Comparison of ENCODE assay signal across 13 cellular contexts in the genomic region with DNA sequence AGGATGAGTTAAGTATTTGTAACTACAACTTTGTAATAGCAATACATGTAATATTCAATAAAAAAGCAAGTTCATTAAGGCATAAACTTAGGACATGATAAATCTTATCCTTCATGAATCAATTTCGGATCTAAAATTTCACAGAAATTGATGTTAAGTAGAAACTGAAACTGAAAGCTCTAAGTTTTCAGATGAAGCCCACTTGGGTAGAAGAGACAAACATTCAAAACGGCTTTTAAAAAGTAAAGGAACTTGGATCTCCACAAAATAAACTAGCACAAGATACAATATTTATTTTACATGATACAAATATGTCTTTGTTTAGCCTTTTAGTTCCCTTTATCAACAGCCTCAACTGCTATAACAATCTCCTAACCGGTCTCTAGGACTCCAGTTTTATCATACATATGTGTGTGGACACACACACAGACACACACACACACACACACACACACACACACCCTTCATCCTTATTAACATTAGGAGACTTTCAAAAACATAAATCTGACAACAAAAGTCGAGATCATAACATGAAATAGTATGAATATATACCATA.
A peak's percentile ranks its signal among the peaks of the same experiment; 100 is the strongest.
DNase-seq lines count a peak whose midpoint lies in the region; ATAC-seq, FAIRE-seq and TF ChIP-seq lines count a peak whose summit lies in the region.
"Had no signal": no experiment of that assay in that cellular context is flagged by ENCODE, and none has a peak within 500 bp of the region (broad histone marks: within the 10 kb centered on the region; RNA-seq: fewer than 3 reads in every experiment).

No MANE protein-coding gene starts in this region.

- TF ChIP-seq RAD21 in K562 (CRISPR knock-in tag; conservative IDR thresholded peaks at IDR 0.05 in 1 of 2, IDR thresholded peaks at IDR 0.05 in 1 of 2) = no peak

- no peak overlapping the region for H3K9ac ChIP-seq in K562 (ENCODE audit: insufficient read depth in 1 of 2, low read depth in 2 of 2, low read length in 2 of 2)

- DNase-seq in GM12892 (ENCODE audit: insufficient read length) (no peak), K562 (ENCODE audit: extremely low read depth in 1 of 4, low spot score in 3 of 4) (no peak), lung (ENCODE audit: low spot score) (no peak), NCI-H2029 (lab: John Stamatoyannopoulos, UW) (no peak), iPS-NIHi7 (ENCODE audit: extremely low spot score) (no peak), HPDE6-E6E7 (ENCODE audit: extremely low spot score) (no peak), NCI-H82 (lab: John Stamatoyannopoulos, UW) (no peak)
- DNase-seq: SIG-M5; stimulated activated CD4-positive, alpha-beta T cell treated with anti-CD3 and anti-CD28 coated beads, Interleukin-12 subunit alpha, Interleukin-12 subunit beta, amount 100 ng/mL, for 4 hours had no signal

- H3K27ac ChIP-seq in K562 (ENCODE audit: extremely low read depth, low read depth, low read length) (no peak overlapping the region), lung (ENCODE audit: low read depth in 1 of 2, low read length in 1 of 2) (no peak overlapping the region)
- H3K27ac ChIP-seq: C4-2B, cardiac muscle cell had no signal

- no peaks in the 10 kb centered on the region for H3K27me3 ChIP-seq in K562 (ENCODE audit: control insufficient read depth in 2 of 2, insufficient read depth in 2 of 2, low read length in 2 of 2)
- no peaks in the 10 kb centered on the region for H3K27me3 ChIP-seq in lung (ENCODE audit: control insufficient read depth, insufficient read depth)
- H3K27me3 ChIP-seq: cardiac muscle cell had no signal

- H3K4me1 ChIP-seq in K562 (replicated peaks in 1 of 2; ENCODE audit: control insufficient read depth in 2 of 2, insufficient read depth in 2 of 2, low read length in 2 of 2) = peaks cover 0 to 2% of the 10 kb centered on the region in 2 experiments; a peak in 1 of 5 replicates
- H3K4me1 ChIP-seq in lung (ENCODE audit: control insufficient read depth in 2 of 2, insufficient read depth in 2 of 2, low read length in 2 of 2) = peaks cover 6 to 8% of the 10 kb centered on the region in 2 donors

- no peak for TF ChIP-seq CTCF in K562 (IDR thresholded peaks at IDR 0.05 in 2 of 3, conservative IDR thresholded peaks at IDR 0.05 in 1 of 3; ENCODE audit: insufficient read depth in 2 of 3, low read depth in 1 of 3, low read length in 3 of 3)
- no peak for TF ChIP-seq CTCF in lung (IDR thresholded peaks at IDR 0.05; ENCODE audit: control extremely low read depth, extremely low read depth)

- TF ChIP-seq POLR2A in GM12892 (IDR thresholded peaks at IDR 0.05; ENCODE audit: low read depth, low read length) (no peak), K562 (conservative IDR thresholded peaks at IDR 0.05) (no peak)

- H3K9me3 ChIP-seq in K562 (replicated peaks; ENCODE audit: control insufficient read depth, insufficient read depth, low read depth, low read length) (no peaks in the 10 kb centered on the region), lung (ENCODE audit: control insufficient read depth in 2 of 2, insufficient read depth in 1 of 2, low read length in 1 of 2) (peaks cover 0 to 2% of the 10 kb centered on the region in 2 donors)

- CTCF ChIA-PET in K562 (lab: Yijun Ruan, JAX; ENCODE audit: low intra/inter-chr PET ratio) = no interaction called here

- in situ Hi-C loops in K562 (cut with MboI) = no loop called here

- 58% methylated on average over 4 of the region's 4 CpGs for WGBS in K562 (ENCODE audit: insufficient coverage, low coverage, missing lambda C conversion rate)
- 16% methylated on average over 4 of the region's 4 CpGs for whole genome bisulfite sequencing in lung, 2 donors

- no peaks in the 10 kb centered on the region for H3K9me1 ChIP-seq in K562 (ENCODE audit: control insufficient read depth, insufficient read depth, low read length)

- H2AFZ ChIP-seq in K562 (ENCODE audit: low read depth, low read length) = no peak overlapping the region

- no peak for TF ChIP-seq EP300 in K562 (IDR thresholded peaks at IDR 0.05; ENCODE audit: low read length)

- H3K4me3 ChIP-seq in K562 (no peak overlapping the region), lung (no peak overlapping the region)
- H3K4me3 ChIP-seq: cardiac muscle cell had no signal

- POLR2A ChIA-PET in K562 (lab: Yijun Ruan, JAX) = no interaction called here

- H3K36me3 ChIP-seq in K562 (ENCODE audit: control insufficient read depth, insufficient read depth, low read length) (peaks cover 40% of the 10 kb centered on the region; the same call in 2 of the 3 replicates), lung (ENCODE audit: control insufficient read depth in 2 of 2, insufficient read depth in 2 of 2, low read length in 2 of 2) (no peaks in the 10 kb centered on the region)
- H3K36me3 ChIP-seq: cardiac muscle cell had no signal

- intact Hi-C loops in K562 (cut with micrococcal nuclease) = no loop called here

- no peak overlapping the region for H3K4me2 ChIP-seq in K562 (ENCODE audit: insufficient read depth, low read length)

- FAIRE-seq in A204.1 (lab: Jason Lieb, UNC) = peak; percentile 75
- peak; percentile 88 for FAIRE-seq in GM12892 (lab: Jason Lieb, UNC)
- FAIRE-seq in K562 (lab: Jason Lieb, UNC) = no peak
- FAIRE-seq: HTR-8/SVneo had no signal

- H4K20me1 ChIP-seq in K562 (replicated peaks; ENCODE audit: control insufficient read depth, insufficient read depth, low read length) = no peaks in the 10 kb centered on the region

- ATAC-seq in K562 (no peak), lung (ENCODE audit: insufficient read depth, low FRiP score) (peak; percentile 41)

- peaks cover 55% of the 10 kb centered on the region for H3K79me2 ChIP-seq in K562 (ENCODE audit: control insufficient read depth, insufficient read depth, low read length)

- BruUV-seq in K562 (replicated peaks; lab: Mats Ljungman, UMichigan) = no TSS peak

TF ChIP-seq in K562, 482 proteins besides CTCF, POLR2A, EP300 and RAD21:
- 0 out of 2 replicates have a peak, but pooled peaks have one; percentile 22 for TF ChIP-seq EP400 (IDR thresholded peaks at IDR 0.05)
- TF ChIP-seq, protein P1, sequence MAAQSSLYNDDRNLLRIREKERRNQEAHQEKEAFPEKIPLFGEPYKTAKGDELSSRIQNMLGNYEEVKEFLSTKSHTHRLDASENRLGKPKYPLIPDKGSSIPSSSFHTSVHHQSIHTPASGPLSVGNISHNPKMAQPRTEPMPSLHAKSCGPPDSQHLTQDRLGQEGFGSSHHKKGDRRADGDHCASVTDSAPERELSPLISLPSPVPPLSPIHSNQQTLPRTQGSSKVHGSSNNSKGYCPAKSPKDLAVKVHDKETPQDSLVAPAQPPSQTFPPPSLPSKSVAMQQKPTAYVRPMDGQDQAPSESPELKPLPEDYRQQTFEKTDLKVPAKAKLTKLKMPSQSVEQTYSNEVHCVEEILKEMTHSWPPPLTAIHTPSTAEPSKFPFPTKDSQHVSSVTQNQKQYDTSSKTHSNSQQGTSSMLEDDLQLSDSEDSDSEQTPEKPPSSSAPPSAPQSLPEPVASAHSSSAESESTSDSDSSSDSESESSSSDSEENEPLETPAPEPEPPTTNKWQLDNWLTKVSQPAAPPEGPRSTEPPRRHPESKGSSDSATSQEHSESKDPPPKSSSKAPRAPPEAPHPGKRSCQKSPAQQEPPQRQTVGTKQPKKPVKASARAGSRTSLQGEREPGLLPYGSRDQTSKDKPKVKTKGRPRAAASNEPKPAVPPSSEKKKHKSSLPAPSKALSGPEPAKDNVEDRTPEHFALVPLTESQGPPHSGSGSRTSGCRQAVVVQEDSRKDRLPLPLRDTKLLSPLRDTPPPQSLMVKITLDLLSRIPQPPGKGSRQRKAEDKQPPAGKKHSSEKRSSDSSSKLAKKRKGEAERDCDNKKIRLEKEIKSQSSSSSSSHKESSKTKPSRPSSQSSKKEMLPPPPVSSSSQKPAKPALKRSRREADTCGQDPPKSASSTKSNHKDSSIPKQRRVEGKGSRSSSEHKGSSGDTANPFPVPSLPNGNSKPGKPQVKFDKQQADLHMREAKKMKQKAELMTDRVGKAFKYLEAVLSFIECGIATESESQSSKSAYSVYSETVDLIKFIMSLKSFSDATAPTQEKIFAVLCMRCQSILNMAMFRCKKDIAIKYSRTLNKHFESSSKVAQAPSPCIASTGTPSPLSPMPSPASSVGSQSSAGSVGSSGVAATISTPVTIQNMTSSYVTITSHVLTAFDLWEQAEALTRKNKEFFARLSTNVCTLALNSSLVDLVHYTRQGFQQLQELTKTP (IDR thresholded peaks at IDR 0.05; ENCODE audit: low read depth in 1 of 2, partially characterized antibody in 2 of 2) = no peak
